Comparison of ENCODE assay signal across 8 cellular contexts in the genomic region with DNA sequence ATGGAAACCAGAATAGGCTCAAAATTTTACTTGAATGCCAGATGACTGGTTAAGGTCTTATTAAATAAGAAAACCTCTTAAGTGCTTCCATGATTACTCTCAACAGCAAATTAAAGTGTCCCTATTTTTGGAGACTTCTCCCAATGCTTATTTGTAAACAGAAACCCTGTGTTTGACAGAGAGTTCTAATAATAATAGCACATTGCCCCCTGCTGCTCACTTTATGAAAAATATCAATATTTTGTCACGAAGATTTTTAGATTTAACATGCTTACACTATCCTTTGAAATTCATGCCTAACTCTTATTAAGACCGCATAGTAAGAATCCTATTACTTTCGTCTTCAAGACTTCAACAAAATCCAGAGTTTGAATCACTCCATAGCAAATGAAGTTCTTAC.
DNase-seq lines count a peak whose midpoint lies in the region; TF ChIP-seq lines count a peak whose summit lies in the region.
"Had no signal": no experiment of that assay in that cellular context is flagged by ENCODE, and none has a peak within 500 bp of the region (broad histone marks: within the 10 kb centered on the region; RNA-seq: fewer than 3 reads in every experiment).

No MANE protein-coding gene starts in this region.

- no peak overlapping the region for H3K4me2 ChIP-seq in neural cell (ENCODE audit: low read length)

- H2AFZ ChIP-seq in neural cell (ENCODE audit: low read depth, low read length): no peak overlapping the region

- H3K27me3 ChIP-seq in neural cell (ENCODE audit: insufficient read depth, low read depth, low read length): no peaks in the 10 kb centered on the region

- peak; percentile 3 for TF ChIP-seq CTCF in GM12865 (IDR thresholded peaks at IDR 0.05; ENCODE audit: insufficient read depth, low read depth, low read length, missing control alignments)
- no peak for TF ChIP-seq CTCF in cardiac fibroblast (IDR thresholded peaks at IDR 0.05; ENCODE audit: low read depth, low read length)
- peak; percentile 69 for TF ChIP-seq CTCF in neural cell (IDR thresholded peaks at IDR 0.05; ENCODE audit: poor library complexity, severe bottlenecking)

- TF ChIP-seq RAD21 in neural cell (conservative IDR thresholded peaks at IDR 0.05): peak; percentile 75

- no peak overlapping the region for H3K27ac ChIP-seq in neural cell (ENCODE audit: low read length)

- no peak overlapping the region for H3K9ac ChIP-seq in neural cell (ENCODE audit: low read length)

- H3K9me3 ChIP-seq in neural cell (ENCODE audit: low read length): no peaks in the 10 kb centered on the region

- H4K20me1 ChIP-seq in neural cell (ENCODE audit: insufficient read depth): no peaks in the 10 kb centered on the region

- no peak overlapping the region for H3K4me3 ChIP-seq in GM12865 (ENCODE audit: low read depth, low read length)
- no peak overlapping the region for H3K4me3 ChIP-seq in cardiac fibroblast (replicated peaks in 1 of 2; ENCODE audit: low read depth in 2 of 2, low read length in 2 of 2)
- no peak overlapping the region for H3K4me3 ChIP-seq in neural cell (ENCODE audit: low read length)

- no peaks in the 10 kb centered on the region for H3K9me2 ChIP-seq in neural cell (ENCODE audit: insufficient read depth, low read length)

- no peak for TF ChIP-seq EP300 in neural cell (conservative IDR thresholded peaks at IDR 0.05; ENCODE audit: poor library complexity, severe bottlenecking)

- peak; percentile 9 for DNase-seq in GM12865 (ENCODE audit: low read depth)
- peak; percentile 6 for DNase-seq in MV-4-11 (lab: John Stamatoyannopoulos, UW)
- peak; percentile 33 to 55 for DNase-seq in cardiac fibroblast (ENCODE audit: low read depth in 2 of 2)
- no peak for DNase-seq in iPS-NIHi7 (ENCODE audit: extremely low spot score)
- DNase-seq in UCSD-AML1 (lab: John Stamatoyannopoulos, UW; ENCODE audit: unreplicated experiment): no peak
- no peak for DNase-seq in posterior cingulate gyrus
- DNase-seq: NCI-H1436 had no signal

- no peaks in the 10 kb centered on the region for H3F3A ChIP-seq in neural cell (ENCODE audit: insufficient read depth, low read length, poor library complexity, severe bottlenecking)

- H3K36me3 ChIP-seq in neural cell (ENCODE audit: insufficient read depth, low read length): no peaks in the 10 kb centered on the region

- H3K79me2 ChIP-seq in neural cell (replicated peaks; ENCODE audit: insufficient read depth, low read length): no peaks in the 10 kb centered on the region

- intact Hi-C loops in posterior cingulate gyrus (cut with DNase I): loop anchor here (1.0 to 5.0 kb wide), 2 partner anchors 50 to 152 kb away; partner anchors contain the start of gene MEGF10

TF ChIP-seq in neural cell, 6 proteins besides CTCF, POLR2A, EP300 and RAD21:
- TF ChIP-seq SMC3 (conservative IDR thresholded peaks at IDR 0.05; ENCODE audit: poor library complexity) (peak; percentile 80), MXI1 (conservative IDR thresholded peaks at IDR 0.05; ENCODE audit: poor library complexity, severe bottlenecking) (no peak)

Comparison
In these comparisons a context has a peak if more than half of its experiments do, and no peak if none do; other contexts are left out.
1. DNase-seq: peak in GM12865 (single experiment), MV-4-11 (single experiment) and cardiac fibroblast (2 of 2); none in iPS-NIHi7 (single experiment), UCSD-AML1 (single experiment) and posterior cingulate gyrus (0 of 10).